ENCODE assay signal across 8 cellular contexts in genomic region chr1:75614455-75615379, GRCh38. TPM values are rescaled to one million over a fixed set of nuclear protein-coding genes. Genes with fewer than 3 reads are reported as not detected.
A peak's percentile ranks its signal among the peaks of the same experiment; 100 is the strongest.
DNase-seq lines count a peak whose midpoint lies in the region; ATAC-seq and TF ChIP-seq lines count a peak whose summit lies in the region.

No MANE protein-coding gene starts in this region.

- intact Hi-C loops in left colon (cut with DNase I, micrococcal nuclease): no loop called here

- DNase-seq in DMS153 (lab: John Stamatoyannopoulos, UW): peak; percentile 46
- no peak for DNase-seq in RWPE2 (ENCODE audit: low spot score)
- peak; percentile 19 to 22 for DNase-seq in cardiac fibroblast (ENCODE audit: low read depth in 2 of 2)
- DNase-seq in left colon: peak in 1 of 2 donors; percentile 13
- peak; percentile 27 to 38 for DNase-seq in stimulated activated CD4-positive, alpha-beta T cell treated with anti-CD3 and anti-CD28 coated beads, Interleukin-2, amount 100 ng/mL, for 48 hours
- no peak for DNase-seq in foreskin melanocyte

- peaks cover 76% of the 10 kb centered on the region for H3K27me3 ChIP-seq in RWPE2 (ENCODE audit: insufficient read depth, poor library complexity, severe bottlenecking)

- H3K4me3 ChIP-seq in RWPE2 (ENCODE audit: severe bottlenecking): no peak overlapping the region
- H3K4me3 ChIP-seq in cardiac fibroblast (replicated peaks in 1 of 2; ENCODE audit: low read depth in 2 of 2, low read length in 2 of 2): peak overlapping the region; percentile 21 to 53

- no peak overlapping the region for H3K27ac ChIP-seq in RWPE2 (ENCODE audit: poor library complexity, severe bottlenecking)

- H3K9me3 ChIP-seq in RWPE2 (ENCODE audit: severe bottlenecking): no peaks in the 10 kb centered on the region

- no peaks in the 10 kb centered on the region for H3K4me1 ChIP-seq in RWPE2 (ENCODE audit: insufficient read depth, poor library complexity, severe bottlenecking)

- H3K36me3 ChIP-seq in RWPE2 (ENCODE audit: low read depth): no peaks in the 10 kb centered on the region

- TF ChIP-seq CTCF in RWPE2 (IDR thresholded peaks at IDR 0.05; ENCODE audit: poor library complexity, severe bottlenecking) (peak; percentile 6), cardiac fibroblast (IDR thresholded peaks at IDR 0.05; ENCODE audit: low read depth, low read length) (peak; percentile 46)

- ATAC-seq in GM19463 (IDR thresholded peaks at IDR 0.05; ENCODE audit: unreplicated experiment) (peak; percentile 93), HG03469 (IDR thresholded peaks at IDR 0.05; ENCODE audit: unreplicated experiment) (peak; percentile 90), RWPE2 (ENCODE audit: low read depth) (peak; percentile 63), left colon (peak; percentile 58)

RNA-seq across cellular contexts. Expression of gene SLC44A5, which starts 3.8 kb away (rescaled TPM):
- 1 to 10 TPM; 6.7 to 8.4 TPM for total RNA-seq in left colon

Comparison
In these comparisons a context has a peak if more than half of its experiments do, and no peak if none do; other contexts are left out.
1. DNase-seq: peak in DMS153 (single experiment), cardiac fibroblast (2 of 2) and stimulated activated CD4-positive, alpha-beta T cell treated with anti-CD3 and anti-CD28 coated beads, Interleukin-2, amount 100 ng/mL, for 48 hours (2 of 2); none in RWPE2 (single experiment) and foreskin melanocyte (single experiment).
2. Peak in every context shown above with its lines, with median percentiles within 50 percentile points of each other: ATAC-seq.